In the genomic region with DNA sequence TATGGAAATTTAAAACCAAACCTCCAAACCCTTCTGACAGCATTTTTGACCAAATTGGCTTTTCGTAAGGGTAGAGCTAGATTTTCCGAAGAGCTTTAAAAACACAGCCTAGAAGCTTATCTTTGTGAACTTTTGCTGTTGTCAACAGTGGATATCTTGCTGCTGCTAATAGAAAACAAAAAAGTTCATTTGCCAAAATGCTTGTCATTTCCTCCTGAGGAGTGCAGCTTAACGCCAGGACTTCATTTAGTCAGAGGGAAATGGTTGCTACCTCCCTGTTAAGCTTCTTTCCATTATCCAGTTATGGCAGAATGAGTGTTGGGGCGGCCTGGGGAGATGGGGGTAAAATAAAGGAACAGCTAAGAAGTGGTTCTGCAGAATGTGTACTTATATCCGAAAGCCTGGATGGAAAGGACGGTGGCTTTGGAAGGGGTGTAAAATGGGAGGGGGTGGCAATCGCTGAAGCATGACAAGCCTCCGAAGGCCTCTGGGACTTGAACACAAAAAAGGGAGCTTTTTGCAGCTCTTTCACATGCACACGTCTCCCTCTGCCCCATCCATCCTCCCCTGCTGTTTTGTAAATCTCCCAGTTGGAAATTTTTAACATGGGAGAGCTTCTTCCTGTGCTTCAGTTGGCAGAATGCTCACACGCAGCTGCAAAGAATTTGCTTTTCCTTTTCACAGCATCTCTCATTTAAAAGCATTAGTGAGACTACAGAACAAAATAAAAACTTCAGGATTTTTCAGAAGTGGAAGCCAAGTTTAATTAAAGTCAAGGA, we compare ENCODE assay signal across 10 cellular contexts. TPM values are rescaled to one million over a fixed set of nuclear protein-coding genes. Genes with fewer than 3 reads are reported as not detected.
DNase-seq lines count a peak whose midpoint lies in the region; TF ChIP-seq lines count a peak whose summit lies in the region.
"Had no signal": no experiment of that assay in that cellular context is flagged by ENCODE, and none has a peak within 500 bp of the region (broad histone marks: within the 10 kb centered on the region; RNA-seq: fewer than 3 reads in every experiment).

No MANE protein-coding gene starts in this region.

- H3K9me2 ChIP-seq in GM23248 (ENCODE audit: insufficient read depth) = no peaks in the 10 kb centered on the region
- H3K9me2 ChIP-seq: SK-N-SH had no signal

- H3K27ac ChIP-seq in GM23248 (peak overlapping the region; percentile 37), iPS-18a (ENCODE audit: low read length) (peak overlapping the region; percentile 42), SJCRH30 (no peak overlapping the region)
- H3K27ac ChIP-seq in CD8-positive, alpha-beta memory T cell (ENCODE audit: low read depth, low read length) = no peak overlapping the region

- H3K9me3 Mint-ChIP-seq in CD8-positive, alpha-beta memory T cell = no peaks in the 10 kb centered on the region

- H3K4me2 ChIP-seq in GM23248 (ENCODE audit: unreplicated experiment) (peak overlapping the region; percentile 63), skeletal muscle satellite cell (ENCODE audit: low read length) (peak overlapping the region; percentile 32)
- H3K4me2 ChIP-seq: SK-N-SH had no signal

- H3K36me3 Mint-ChIP-seq in CD8-positive, alpha-beta memory T cell = peaks cover 0 to 2% (median 0%) of the 10 kb centered on the region in 3 donors

- H3K4me3 ChIP-seq in GM23248 (peak overlapping the region; percentile 26), cardiac fibroblast (replicated peaks in 1 of 2; ENCODE audit: low read depth in 2 of 2, low read length in 2 of 2) (no peak overlapping the region), iPS-18a (ENCODE audit: low read length) (peak overlapping the region; percentile 51), skeletal muscle satellite cell (ENCODE audit: low read length) (no peak overlapping the region), SJCRH30 (no peak overlapping the region)
- H3K4me3 ChIP-seq in CD8-positive, alpha-beta memory T cell (ENCODE audit: low read length) = no peak overlapping the region

- H3K9ac ChIP-seq in GM23248 (peak overlapping the region; percentile 50), iPS-18a (ENCODE audit: low read length) (peak overlapping the region; percentile 24), skeletal muscle satellite cell (ENCODE audit: low read depth, low read length) (peak overlapping the region; percentile 41)
- H3K9ac ChIP-seq: SK-N-SH had no signal

- H3K4me1 ChIP-seq in GM23248 (ENCODE audit: insufficient read depth) (peaks cover 50% of the 10 kb centered on the region), iPS-18a (ENCODE audit: control insufficient read depth, low read depth, low read length) (peaks cover 75% of the 10 kb centered on the region), skeletal muscle satellite cell (ENCODE audit: control insufficient read depth, insufficient read depth, low read length) (peaks cover 48% of the 10 kb centered on the region), SJCRH30 (peaks cover 26% of the 10 kb centered on the region)
- H3K4me1 ChIP-seq in CD8-positive, alpha-beta memory T cell (ENCODE audit: insufficient read depth, low read length) = peaks cover 52% of the 10 kb centered on the region

- peaks cover 100% of the 10 kb centered on the region for H3K79me2 ChIP-seq in GM23248 (ENCODE audit: insufficient read depth)

- peaks cover 37% of the 10 kb centered on the region for H3F3A ChIP-seq in GM23248 (ENCODE audit: insufficient read depth)

- H3K27me3 Mint-ChIP-seq in CD8-positive, alpha-beta memory T cell = no peaks in the 10 kb centered on the region

- POLR2A ChIA-PET in CD8-positive, alpha-beta memory T cell (lab: Charles Lee) = no interaction called here

- CTCF ChIA-PET in CD8-positive, alpha-beta memory T cell (lab: Charles Lee) = no interaction called here

- H3K36me3 ChIP-seq in GM23248 (ENCODE audit: low read depth) (no peaks in the 10 kb centered on the region), iPS-18a (ENCODE audit: control insufficient read depth, low read depth, low read length) (no peaks in the 10 kb centered on the region), skeletal muscle satellite cell (ENCODE audit: insufficient read depth, low read length) (no peaks in the 10 kb centered on the region), SJCRH30 (no peaks in the 10 kb centered on the region)
- no peaks in the 10 kb centered on the region for H3K36me3 ChIP-seq in CD8-positive, alpha-beta memory T cell (ENCODE audit: insufficient read depth, low read length)

- TF ChIP-seq CTCF in cardiac fibroblast (IDR thresholded peaks at IDR 0.05; ENCODE audit: low read depth, low read length) = no peak

- H3K9me3 ChIP-seq in GM23248 (ENCODE audit: low read depth) (no peaks in the 10 kb centered on the region), iPS-18a (ENCODE audit: control insufficient read depth, low read depth, low read length) (no peaks in the 10 kb centered on the region), skeletal muscle satellite cell (replicated peaks; ENCODE audit: low read length) (no peaks in the 10 kb centered on the region), SJCRH30 (replicated peaks) (no peaks in the 10 kb centered on the region)
- no peaks in the 10 kb centered on the region for H3K9me3 ChIP-seq in CD8-positive, alpha-beta memory T cell (ENCODE audit: low read length)
- H3K9me3 ChIP-seq: SK-N-SH had no signal

- H2AFZ ChIP-seq in GM23248 = 0 out of 2 replicates have a peak overlapping the region, but pooled peaks have one; percentile 8

- no peaks in the 10 kb centered on the region for H3K27me3 ChIP-seq in GM23248 (replicated peaks; ENCODE audit: insufficient read depth)
- H3K27me3 ChIP-seq in iPS-18a (ENCODE audit: control insufficient read depth, insufficient read depth, low read length) = no peaks in the 10 kb centered on the region
- no peaks in the 10 kb centered on the region for H3K27me3 ChIP-seq in skeletal muscle satellite cell (ENCODE audit: control insufficient read depth, insufficient read depth, low read length)
- H3K27me3 ChIP-seq in SJCRH30 = no peaks in the 10 kb centered on the region
- H3K27me3 ChIP-seq in CD8-positive, alpha-beta memory T cell (ENCODE audit: insufficient read depth, low read length, poor library complexity, severe bottlenecking) = no peaks in the 10 kb centered on the region

- H3K4me3 Mint-ChIP-seq in CD8-positive, alpha-beta memory T cell = no peak overlapping the region

- 24 to 26% methylated on average over 10 of the region's 10 CpGs for WGBS in GM23248 (ENCODE audit: low coverage in 1 of 2, low lambda C conversion rate in 2 of 2, missing lambda C conversion rate in 2 of 2), 2 experiments

- H3K4me1 Mint-ChIP-seq in CD8-positive, alpha-beta memory T cell = peaks cover 77 to 93% (median 89%) of the 10 kb centered on the region in 3 donors

- H3K27ac Mint-ChIP-seq in CD8-positive, alpha-beta memory T cell = peak overlapping the region in 1 of 8 donors; percentile 30

- peak; percentile 55 for DNase-seq in GM23248
- peak; percentile 26 to 56 for DNase-seq in cardiac fibroblast (ENCODE audit: low read depth in 2 of 2)
- DNase-seq in SJCRH30 = no peak
- DNase-seq in NCI-H446 treated with DMSO at 0.1 percent for 48 hours (lab: John Stamatoyannopoulos, UW) = no peak
- DNase-seq in NCI-H2171 treated with DMSO at 0.1 percent for 48 hours (lab: John Stamatoyannopoulos, UW) = no peak
- DNase-seq in CD8-positive, alpha-beta memory T cell = no peak
- DNase-seq: SK-N-SH; stimulated activated CD4-positive, alpha-beta T cell treated with anti-CD3 and anti-CD28 coated beads, Interleukin-1b, Interleukin-23, amount 100 ng/mL, for 48 hours had no signal

- in situ Hi-C loops in GM23248 (cut with MboI) = no loop called here

- peaks cover 17% of the 10 kb centered on the region for H4K20me1 ChIP-seq in GM23248 (ENCODE audit: insufficient read depth)

RNA-seq across cellular contexts. Expression of a gene that starts 22.4 kb away (rescaled TPM):
- total RNA-seq in GM23248 (2014; rRNA removed; shearing (Covaris generic)) = 9.1 and 9.3 TPM in 2 replicates
- polyA plus RNA-seq in GM23248 (2016; fragmentation: Nextera tagmentation; extraction: Ambion mirVana) = 3.9 and 4.7 TPM in 2 replicates
- total RNA-seq in skeletal muscle satellite cell (2012; rRNA removed) = 12.2 and 14.2 TPM in 2 replicates
- total RNA-seq in SJCRH30 (2014; rRNA removed; shearing (Covaris generic)) = 17.2 and 18.5 TPM in 2 replicates
- 10 to 100 TPM; 25.0 to 25.5 TPM for total RNA-seq in CD8-positive, alpha-beta memory T cell
- polyA plus RNA-seq in CD8-positive, alpha-beta memory T cell = 12.0 TPM

Comparison
In these comparisons a context has a peak if more than half of its experiments do, and no peak if none do; other contexts are left out.
1. DNase-seq: peak in GM23248 (single experiment) and cardiac fibroblast (2 of 2); none in SJCRH30 (0 of 2), NCI-H446 treated with DMSO at 0.1 percent for 48 hours (single experiment), NCI-H2171 treated with DMSO at 0.1 percent for 48 hours (single experiment) and CD8-positive, alpha-beta memory T cell (0 of 5).
2. H3K27ac ChIP-seq: peak in GM23248 (single experiment) and iPS-18a (single experiment); none in SJCRH30 (single experiment) and CD8-positive, alpha-beta memory T cell (single experiment).
3. H3K4me3 ChIP-seq: peak in GM23248 (single experiment) and iPS-18a (single experiment); none in cardiac fibroblast (0 of 2), skeletal muscle satellite cell (single experiment), SJCRH30 (single experiment) and CD8-positive, alpha-beta memory T cell (single experiment).
4. Peak in every context shown above with its lines, with median percentiles within 50 percentile points of each other: H3K9ac ChIP-seq.